ENCODE assay signal across 15 cellular contexts in the genomic region with DNA sequence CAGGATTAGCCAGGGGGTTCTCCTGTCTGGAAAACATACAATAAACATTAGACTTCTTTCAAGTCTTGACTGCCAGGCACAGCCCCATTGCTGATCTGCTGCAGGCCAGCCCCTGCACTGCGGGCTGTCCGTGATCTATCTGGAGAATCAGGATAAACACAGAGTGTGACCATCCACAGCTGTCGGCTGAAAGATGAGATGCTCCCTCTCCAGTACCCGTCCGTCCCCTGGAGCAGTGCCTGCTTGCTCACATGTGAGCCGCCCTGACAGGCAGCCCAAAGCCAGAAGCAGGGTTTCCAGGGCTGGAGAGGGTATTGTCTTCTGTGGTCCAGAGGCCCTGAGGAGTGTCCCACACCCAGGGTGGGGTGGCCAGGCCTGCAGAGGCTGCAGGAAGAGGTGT. TPM values are rescaled to one million over a fixed set of nuclear protein-coding genes. Genes with fewer than 3 reads are reported as not detected.
A peak's percentile ranks its signal among the peaks of the same experiment; 100 is the strongest.
DNase-seq lines count a peak whose midpoint lies in the region; ATAC-seq, FAIRE-seq and TF ChIP-seq lines count a peak whose summit lies in the region.
"Had no signal": no experiment of that assay in that cellular context is flagged by ENCODE, and none has a peak within 500 bp of the region (broad histone marks: within the 10 kb centered on the region; RNA-seq: fewer than 3 reads in every experiment).

No MANE protein-coding gene starts in this region.

- H3K9ac ChIP-seq in mammary epithelial cell (ENCODE audit: insufficient read depth, low read length), result no peak overlapping the region
- no peak overlapping the region for H3K9ac ChIP-seq in kidney (ENCODE audit: low read length in 2 of 2)

- no peaks in the 10 kb centered on the region for H4K20me1 ChIP-seq in mammary epithelial cell (ENCODE audit: insufficient read depth, low read length)

- no peaks in the 10 kb centered on the region for H3K9me3 ChIP-seq in mammary epithelial cell (replicated peaks; ENCODE audit: insufficient read depth, low read length)
- no peaks in the 10 kb centered on the region for H3K9me3 ChIP-seq in breast epithelium
- H3K9me3 ChIP-seq in SJCRH30 (replicated peaks), result no peaks in the 10 kb centered on the region
- no peaks in the 10 kb centered on the region for H3K9me3 ChIP-seq in kidney (ENCODE audit: control insufficient read depth in 1 of 2, low read length in 2 of 2)

- H3K4me1 Mint-ChIP-seq in stimulated activated naive B cell treated with anti-CD40 and anti-IgM and Interleukin-4, amounts not matched to agents 10 μg/mL and 1 μg/mL and 100 μg/mL, for 72 hours, result peaks cover 11 to 31% of the 10 kb centered on the region in 2 donors
- H3K4me1 Mint-ChIP-seq: B cell had no signal

- TF ChIP-seq POLR2A in breast epithelium (IDR thresholded peaks at IDR 0.05), result no peak

- H2AFZ ChIP-seq in mammary epithelial cell (ENCODE audit: low read depth, low read length), result peak overlapping the region; percentile 23

- no peak for FAIRE-seq in kidney (lab: Jason Lieb, UNC)
- FAIRE-seq: islet of Langerhans had no signal

- H3K36me3 ChIP-seq in mammary epithelial cell (ENCODE audit: insufficient read depth, low read length) (no peaks in the 10 kb centered on the region), breast epithelium (no peaks in the 10 kb centered on the region), SJCRH30 (no peaks in the 10 kb centered on the region), kidney (ENCODE audit: control insufficient read depth in 1 of 2, insufficient read depth in 2 of 2, low read length in 2 of 2) (no peaks in the 10 kb centered on the region)

- no peaks in the 10 kb centered on the region for H3K79me2 ChIP-seq in mammary epithelial cell (ENCODE audit: insufficient read depth, low read length)

- no TSS peak for BruUV-seq in mammary epithelial cell (replicated peaks; lab: Mats Ljungman, UMichigan)

- WGBS in mammary epithelial cell (ENCODE audit: low coverage, missing lambda C conversion rate), result 75% methylated on average over 5 of the region's 6 CpGs

- CTCF ChIA-PET in mammary epithelial cell (lab: Charles Lee; ENCODE audit: low non-redundant PET), result no interaction called here

- H3K4me3 ChIP-seq in mammary epithelial cell (replicated peaks in 1 of 3; ENCODE audit: insufficient read depth in 1 of 3, low read depth in 2 of 3, low read length in 3 of 3) (no peak overlapping the region), breast epithelium (no peak overlapping the region), SJCRH30 (no peak overlapping the region), kidney (ENCODE audit: low read length in 2 of 2) (no peak overlapping the region)

- H3K36me3 Mint-ChIP-seq in stimulated activated naive B cell treated with anti-CD40 and anti-IgM and Interleukin-4, amounts not matched to agents 10 μg/mL and 1 μg/mL and 100 μg/mL, for 72 hours, result no peaks in the 10 kb centered on the region

- H3K4me2 ChIP-seq in mammary epithelial cell (ENCODE audit: insufficient read depth, low read depth, low read length), result no peak overlapping the region

- H3K27ac ChIP-seq in mammary epithelial cell (ENCODE audit: insufficient read depth, low read depth, low read length), result no peak overlapping the region
- H3K27ac ChIP-seq in breast epithelium, result no peak overlapping the region
- H3K27ac ChIP-seq in SJCRH30, result peak overlapping the region; percentile 68
- no peak overlapping the region for H3K27ac ChIP-seq in kidney (ENCODE audit: low read depth in 2 of 2, low read length in 2 of 2)
- H3K27ac ChIP-seq: HL-60 had no signal

- intact Hi-C loops in mammary epithelial cell (cut with micrococcal nuclease) (no loop called here), breast epithelium (cut with DNase I; ENCODE audit: low total_unique reads) (no loop called here), kidney (cut with DNase I) (no loop called here)

- H3K27me3 ChIP-seq in mammary epithelial cell (ENCODE audit: insufficient read depth, low read length), result no peaks in the 10 kb centered on the region
- no peaks in the 10 kb centered on the region for H3K27me3 ChIP-seq in breast epithelium
- no peaks in the 10 kb centered on the region for H3K27me3 ChIP-seq in SJCRH30

- DNase-seq in mammary epithelial cell (no peak), breast epithelium (ENCODE audit: low spot score in 2 of 2) (no peak), SJCRH30 (peak; percentile 99), kidney (peak; percentile 47), DMS79 (lab: John Stamatoyannopoulos, UW) (no peak), activated gamma-delta T cell (lab: John Stamatoyannopoulos, UW) (no peak)
- no peak for DNase-seq in stimulated activated naive B cell treated with anti-CD40 and anti-IgM and Interleukin-4, amounts not matched to agents 10 μg/mL and 1 μg/mL and 100 μg/mL, for 72 hours
- DNase-seq: activated CD4-positive, alpha-beta T cell treated with anti-CD3 and anti-CD28 coated beads for 48 hours; activated naive CD4-positive, alpha-beta T cell treated with anti-CD3 and anti-CD28 coated beads, Interleukin-2, amount 10 ng/mL, durations not matched to agents 7 days and 5 days; T-helper 1 cell had no signal

- TF ChIP-seq CTCF in mammary epithelial cell (conservative IDR thresholded peaks at IDR 0.05 in 1 of 2, IDR thresholded peaks at IDR 0.05 in 1 of 2; ENCODE audit: extremely low read depth in 1 of 2, insufficient read depth in 1 of 2, low read depth in 1 of 2, low read length in 2 of 2), result no peak
- no peak for TF ChIP-seq CTCF in breast epithelium (IDR thresholded peaks at IDR 0.05)
- TF ChIP-seq CTCF in kidney (IDR thresholded peaks at IDR 0.05; ENCODE audit: borderline replicate concordance, extremely low read depth, insufficient read depth), result no peak

- H3K27me3 Mint-ChIP-seq in stimulated activated naive B cell treated with anti-CD40 and anti-IgM and Interleukin-4, amounts not matched to agents 10 μg/mL and 1 μg/mL and 100 μg/mL, for 72 hours, result no peaks in the 10 kb centered on the region
- H3K27me3 Mint-ChIP-seq: B cell had no signal

- H3K4me1 ChIP-seq in mammary epithelial cell (ENCODE audit: insufficient read depth, low read length), result peaks cover 6% of the 10 kb centered on the region
- no peaks in the 10 kb centered on the region for H3K4me1 ChIP-seq in breast epithelium
- peaks cover 36% of the 10 kb centered on the region for H3K4me1 ChIP-seq in SJCRH30
- peaks cover 3 to 8% of the 10 kb centered on the region in 2 donors for H3K4me1 ChIP-seq in kidney (ENCODE audit: control insufficient read depth in 1 of 2, insufficient read depth in 1 of 2, low read depth in 1 of 2, low read length in 2 of 2)

- in situ Hi-C loops in mammary epithelial cell (cut with MboI; ENCODE audit: low sequenced_read_pairs in 2 of 2), result no loop called here

- dilution Hi-C loops in mammary epithelial cell (cut with HindIII; ENCODE audit: low sequenced_read_pairs), result no loop called here

- peak overlapping the region; percentile 25 for H3K27ac Mint-ChIP-seq in stimulated activated naive B cell treated with anti-CD40 and anti-IgM and Interleukin-4, amounts not matched to agents 10 μg/mL and 1 μg/mL and 100 μg/mL, for 72 hours
- H3K27ac Mint-ChIP-seq: B cell had no signal

- no peak for ATAC-seq in stimulated activated naive B cell treated with anti-CD40 and anti-IgM and Interleukin-4, amounts not matched to agents 10 μg/mL and 1 μg/mL and 100 μg/mL, for 72 hours (replicated peaks)
- ATAC-seq in HG02642 (IDR thresholded peaks at IDR 0.05; ENCODE audit: poor library complexity, unreplicated experiment), result no peak

- no peak overlapping the region for H3K4me3 Mint-ChIP-seq in stimulated activated naive B cell treated with anti-CD40 and anti-IgM and Interleukin-4, amounts not matched to agents 10 μg/mL and 1 μg/mL and 100 μg/mL, for 72 hours
- H3K4me3 Mint-ChIP-seq: activated naive CD4-positive, alpha-beta T cell treated with anti-CD3 and anti-CD28 coated beads, Interleukin-2, amount 10 ng/mL, durations not matched to agents 7 days and 5 days; B cell; neural crest cell had no signal

- H3K9me3 Mint-ChIP-seq in stimulated activated naive B cell treated with anti-CD40 and anti-IgM and Interleukin-4, amounts not matched to agents 10 μg/mL and 1 μg/mL and 100 μg/mL, for 72 hours, result no peaks in the 10 kb centered on the region
- H3K9me3 Mint-ChIP-seq: activated naive CD4-positive, alpha-beta T cell treated with anti-CD3 and anti-CD28 coated beads, Interleukin-2, amount 10 ng/mL, durations not matched to agents 7 days and 5 days; neural crest cell had no signal

RNA-seq across cellular contexts. Expression of a gene that starts 46.1 kb away (rescaled TPM):
- total RNA-seq in mammary epithelial cell (10 to 100 TPM; 89.9 to 92.9 TPM), breast epithelium (100 to 1,000 TPM; 106 to 116 (median 116) TPM), kidney (149 TPM)
- polyA plus RNA-seq in mammary epithelial cell (30.6 TPM), kidney (ENCODE audit: insufficient read depth, low read depth, low replicate concordance) (20.6 TPM)
- polyA minus RNA-seq in mammary epithelial cell, result 126 TPM
- 30.0 and 30.7 TPM in 2 replicates for total RNA-seq in SJCRH30 (2014; rRNA removed; shearing (Covaris generic))

Comparison
In these comparisons a context has a peak if more than half of its experiments do, and no peak if none do; other contexts are left out.
1. DNase-seq: peak in SJCRH30 (2 of 2) and kidney (single experiment); none in mammary epithelial cell (single experiment), breast epithelium (0 of 2), stimulated activated naive B cell treated with anti-CD40 and anti-IgM and Interleukin-4, amounts not matched to agents 10 μg/mL and 1 μg/mL and 100 μg/mL, for 72 hours (single experiment), DMS79 (single experiment) and activated gamma-delta T cell (single experiment).